In the genomic region with DNA sequence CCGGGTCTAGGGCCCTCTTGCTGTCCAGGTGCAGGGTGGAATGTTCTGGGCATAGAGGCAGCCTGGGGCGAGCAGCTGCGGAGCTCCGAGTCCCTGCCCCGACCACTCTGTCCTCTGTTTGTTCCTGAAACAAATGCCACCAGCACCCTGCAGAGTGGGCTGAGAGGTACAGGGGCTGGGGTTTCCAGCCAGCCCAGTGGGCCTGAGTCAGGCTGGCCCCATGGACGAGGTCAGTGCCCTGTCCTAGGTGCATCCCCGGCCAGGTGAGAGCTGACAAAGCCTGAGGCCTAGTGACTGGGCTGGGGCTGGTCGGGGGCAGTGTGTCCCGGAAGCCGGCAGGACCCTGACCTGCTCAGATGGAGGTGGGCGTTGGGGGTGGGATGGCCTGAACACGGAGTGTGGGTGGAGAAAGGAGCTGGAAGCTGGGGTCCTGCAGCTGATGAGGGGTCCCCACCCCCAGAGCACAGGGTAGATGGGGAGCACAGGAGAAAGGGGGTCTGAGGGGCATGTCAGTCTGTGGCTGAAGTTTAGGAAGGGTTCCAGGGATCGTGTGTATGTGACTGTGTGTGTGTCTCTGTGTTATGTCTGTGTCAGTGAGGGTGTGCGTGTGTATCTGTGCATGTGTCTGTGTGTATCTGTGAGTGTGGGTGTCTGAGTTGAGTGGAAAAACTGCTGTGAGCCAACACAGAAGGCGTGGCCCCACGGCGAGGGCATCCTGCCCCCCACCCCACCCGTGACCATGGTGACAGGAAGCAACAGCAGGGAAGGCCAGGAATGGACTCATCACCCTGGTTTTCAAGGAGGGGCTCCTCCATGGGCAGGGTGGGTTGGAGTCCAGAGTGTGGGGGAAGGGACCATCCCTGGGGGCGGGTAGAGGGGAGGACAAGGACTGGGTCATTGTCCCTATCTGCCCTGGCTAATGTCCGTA, we compare ENCODE assay signal across 8 cellular contexts. TPM values are rescaled to one million over a fixed set of nuclear protein-coding genes. Genes with fewer than 3 reads are reported as not detected.
DNase-seq lines count a peak whose midpoint lies in the region; ATAC-seq and TF ChIP-seq lines count a peak whose summit lies in the region.
"Had no signal": no experiment of that assay in that cellular context is flagged by ENCODE, and none has a peak within 500 bp of the region (broad histone marks: within the 10 kb centered on the region; RNA-seq: fewer than 3 reads in every experiment).

No MANE protein-coding gene starts in this region.

- ATAC-seq in Panc1: no peak

- CTCF ChIA-PET in Panc1 (lab: Charles Lee): no interaction called here

- DNase-seq in Panc1 (ENCODE audit: low read depth, low spot score): no peak
- DNase-seq in activated effector memory CD4-positive, alpha-beta T cell treated with anti-CD3 and anti-CD28 coated beads, Interleukin-2, amount 50 U/mL, for 16 hours: peak; percentile 86
- peak; percentile 92 for DNase-seq in right atrium auricular region (ENCODE audit: low spot score)
- no peak for DNase-seq in 8988T
- no peak for DNase-seq in DMS 273 treated with DMSO at 0.1 percent for 48 hours (lab: John Stamatoyannopoulos, UW)
- no peak for DNase-seq in G401 (ENCODE audit: low spot score)
- DNase-seq: NK-92 treated with Interleukin-12 subunit alpha and Interleukin-12 subunit beta, amount 100 ng/mL, for 24 hours had no signal

- BruUV-seq in Panc1 (replicated peaks; lab: Mats Ljungman, UMichigan): no TSS peak

- in situ Hi-C loops in Panc1 (cut with HindIII; ENCODE audit: low pct_unique_long_range_greater_than_20kb, low sequenced_read_pairs): no loop called here
- in situ Hi-C loops in G401 (cut with HindIII; ENCODE audit: low sequenced_read_pairs): no loop called here

- intact Hi-C loops in Panc1 (cut with micrococcal nuclease; ENCODE audit: unreplicated experiment): loop anchor here (10.0 kb wide), 1 partner anchor 110 kb away; no protein-coding TSS in a partner anchor

- H3K9ac ChIP-seq in stomach smooth muscle (ENCODE audit: low read length in 2 of 2): no peak overlapping the region

- no peak for TF ChIP-seq CTCF in Panc1 (IDR thresholded peaks at IDR 0.05)
- TF ChIP-seq CTCF in right atrium auricular region (IDR thresholded peaks at IDR 0.05): no peak

- no peak overlapping the region for H3K4me3 ChIP-seq in Panc1 (ENCODE audit: low read depth in 2 of 2, low read length in 2 of 2)
- no peak overlapping the region for H3K4me3 ChIP-seq in right atrium auricular region
- H3K4me3 ChIP-seq in stomach smooth muscle (ENCODE audit: low read length in 2 of 2): no peak overlapping the region

- H3K9me3 ChIP-seq in Panc1 (ENCODE audit: control insufficient read depth, insufficient read depth, low read depth, low read length): no peaks in the 10 kb centered on the region
- H3K9me3 ChIP-seq in right atrium auricular region: no peaks in the 10 kb centered on the region
- no peaks in the 10 kb centered on the region for H3K9me3 ChIP-seq in stomach smooth muscle (ENCODE audit: control insufficient read depth in 2 of 2, low read length in 2 of 2)

- POLR2A ChIA-PET in Panc1 (lab: Charles Lee): interaction anchor here (0.6 kb wide), 1 partner anchor 10 kb away, joined by 7 read pairs; no protein-coding TSS in a partner anchor

- H3K27ac ChIP-seq in Panc1 (ENCODE audit: low read length): peak overlapping the region; percentile 39; the same call in 1 of the 2 replicates
- H3K27ac ChIP-seq in right atrium auricular region: peak overlapping the region; percentile 95 to 98
- peak overlapping the region; percentile 55 for H3K27ac ChIP-seq in stomach smooth muscle (ENCODE audit: low read length)

- no peaks in the 10 kb centered on the region; the same call in 1 of the 2 replicates for H3K36me3 ChIP-seq in Panc1 (ENCODE audit: control insufficient read depth, insufficient read depth, low read length)
- peaks cover 4% of the 10 kb centered on the region for H3K36me3 ChIP-seq in right atrium auricular region
- peaks cover 0 to 3% of the 10 kb centered on the region in 2 donors for H3K36me3 ChIP-seq in stomach smooth muscle (ENCODE audit: control insufficient read depth in 2 of 2, insufficient read depth in 2 of 2, low read length in 2 of 2)

- H3K4me1 ChIP-seq in Panc1 (ENCODE audit: control insufficient read depth, insufficient read depth, low read length) (peaks cover 58% of the 10 kb centered on the region), right atrium auricular region (peaks cover 0 to 100% of the 10 kb centered on the region in 2 donors), stomach smooth muscle (ENCODE audit: control insufficient read depth, insufficient read depth, low read length) (peaks cover 89% of the 10 kb centered on the region)

- H3K27me3 ChIP-seq in Panc1 (ENCODE audit: control insufficient read depth, insufficient read depth, low read length) (no peaks in the 10 kb centered on the region), right atrium auricular region (no peaks in the 10 kb centered on the region), stomach smooth muscle (ENCODE audit: control insufficient read depth in 1 of 2, insufficient read depth in 2 of 2, low read length in 2 of 2) (peaks cover 2 to 19% of the 10 kb centered on the region in 2 donors)

RNA-seq across cellular contexts. Expression of a gene that starts 2.4 kb away (rescaled TPM):
- total RNA-seq in Panc1 (2021; ENCODE audit: unreplicated experiment): 1,056 TPM
- 2,110 TPM for polyA plus RNA-seq in Panc1 (2012; ENCODE audit: insufficient read length)
- 10 to 100 TPM; 42.9 to 79.2 TPM for total RNA-seq in right atrium auricular region
- 8.6 TPM in 1 of 2 replicates, not detected in the other for total RNA-seq in G401 (2014; rRNA removed; shearing (Covaris generic))

RNA-seq across cellular contexts. Expression of a gene that starts 6.7 kb away (rescaled TPM):
- total RNA-seq in Panc1 (2021; ENCODE audit: unreplicated experiment): 47.8 TPM
- 42.5 TPM for polyA plus RNA-seq in Panc1 (2012; ENCODE audit: insufficient read length)
- 1 to 10 TPM; 3.5 to 3.9 TPM for total RNA-seq in right atrium auricular region
- 67.1 and 89.1 TPM in 2 replicates for total RNA-seq in G401 (2014; rRNA removed; shearing (Covaris generic))

RNA-seq across cellular contexts. Expression of a gene that starts 9.7 kb away (rescaled TPM):
- total RNA-seq in Panc1 (2021; ENCODE audit: unreplicated experiment): 280 TPM
- 1,001 TPM for polyA plus RNA-seq in Panc1 (2012; ENCODE audit: insufficient read length)
- 1,000 to 10,000 TPM in 1 of 2 donors, 100 to 1,000 TPM in 1; 831 to 1,272 TPM for total RNA-seq in right atrium auricular region
- total RNA-seq in G401 (2014; rRNA removed; shearing (Covaris generic)): 184 and 209 TPM in 2 replicates

RNA-seq across cellular contexts. Expression of a gene that starts 42.0 kb away (rescaled TPM):
- total RNA-seq in Panc1 (2021; ENCODE audit: unreplicated experiment) (4.6 TPM), right atrium auricular region (1 to 10 TPM; 3.4 to 5.8 TPM)
- polyA plus RNA-seq in Panc1 (2012; ENCODE audit: insufficient read length): 8.4 TPM
- 23.8 and 39.1 TPM in 2 replicates for total RNA-seq in G401 (2014; rRNA removed; shearing (Covaris generic))

Comparison
In these comparisons a context has a peak if more than half of its experiments do, and no peak if none do; other contexts are left out.
1. DNase-seq: peak in activated effector memory CD4-positive, alpha-beta T cell treated with anti-CD3 and anti-CD28 coated beads, Interleukin-2, amount 50 U/mL, for 16 hours (single experiment) and right atrium auricular region (single experiment); none in Panc1 (single experiment), 8988T (single experiment), DMS 273 treated with DMSO at 0.1 percent for 48 hours (single experiment) and G401 (single experiment).
2. H3K27ac ChIP-seq: peak in every context shown above with its lines; median percentile 96 in right atrium auricular region; 55 in stomach smooth muscle; 39 in Panc1.